ENCODE assay signal across 13 cellular contexts in genomic region chr17:64154321-64155089, GRCh38. TPM values are rescaled to one million over a fixed set of nuclear protein-coding genes. Genes with fewer than 3 reads are reported as not detected.
DNase-seq lines count a peak whose midpoint lies in the region; ATAC-seq and TF ChIP-seq lines count a peak whose summit lies in the region.
"Had no signal": no experiment of that assay in that cellular context is flagged by ENCODE, and none has a peak within 500 bp of the region (broad histone marks: within the 10 kb centered on the region; RNA-seq: fewer than 3 reads in every experiment).

No MANE protein-coding gene starts in this region.

- DNase-seq in breast epithelium (ENCODE audit: low spot score in 2 of 2): no peak
- no peak for DNase-seq in MCF 10A (ENCODE audit: unreplicated experiment)
- DNase-seq in upper lobe of right lung: no peak
- DNase-seq in posterior vena cava (ENCODE audit: low spot score): no peak
- DNase-seq: activated CD4-positive, CD25-positive, alpha-beta regulatory T cell; DMS153; NCI-H2107 had no signal

- H3K27me3 ChIP-seq in breast epithelium (no peaks in the 10 kb centered on the region), upper lobe of right lung (no peaks in the 10 kb centered on the region)
- H3K27me3 ChIP-seq: tibial artery had no signal

- POLR2A ChIA-PET in MCF 10A (lab: Yijun Ruan, JAX): interaction anchor here (2.6 kb wide), 1 partner anchor 9 kb away, joined by 14 read pairs; no protein-coding TSS in a partner anchor

- no peak for TF ChIP-seq POLR2A in breast epithelium (IDR thresholded peaks at IDR 0.05)

- intact Hi-C loops in breast epithelium (cut with DNase I; ENCODE audit: low total_unique reads): no loop called here
- intact Hi-C loops in MCF 10A (cut with micrococcal nuclease): no loop called here
- intact Hi-C loops in upper lobe of right lung (cut with DNase I): no loop called here
- intact Hi-C loops in posterior vena cava (cut with DNase I): loop anchor here in 1 of 2 donors (10.0 kb wide), 1 partner anchor 120 kb away; no protein-coding TSS in a partner anchor

- CTCF ChIA-PET in MCF 10A (lab: Yijun Ruan, JAX): interaction anchor here (0.9 kb wide), 1 partner anchor 21 kb away, joined by 3 read pairs; no protein-coding TSS in a partner anchor

- no peaks in the 10 kb centered on the region for H3K4me1 Mint-ChIP-seq in MCF 10A (ENCODE audit: insufficient read depth, unreplicated experiment)
- peaks cover 82% of the 10 kb centered on the region for H3K4me1 Mint-ChIP-seq in nephron

- H3K27me3 Mint-ChIP-seq in MCF 10A (ENCODE audit: insufficient read depth, unreplicated experiment) (no peaks in the 10 kb centered on the region), nephron (ENCODE audit: low read depth) (no peaks in the 10 kb centered on the region)

- ATAC-seq in upper lobe of right lung (no peak), HG02763 (IDR thresholded peaks at IDR 0.05; ENCODE audit: unreplicated experiment) (no peak), GM18502 (IDR thresholded peaks at IDR 0.05; ENCODE audit: poor library complexity, unreplicated experiment) (no peak)

- no peaks in the 10 kb centered on the region for H3K9me3 ChIP-seq in breast epithelium
- no peaks in the 10 kb centered on the region for H3K9me3 ChIP-seq in upper lobe of right lung
- H3K9me3 ChIP-seq: tibial artery had no signal

- BruUV-seq in MCF 10A (replicated peaks; lab: Mats Ljungman, UMichigan): no TSS peak

- H3K27ac ChIP-seq in breast epithelium (peak overlapping the region; percentile 8 to 50), cingulate gyrus (ENCODE audit: low read depth, low read length) (peak overlapping the region; percentile 95), upper lobe of right lung (peak overlapping the region; percentile 8)
- H3K27ac ChIP-seq: HL-60 had no signal

- no peak overlapping the region for H3K4me3 ChIP-seq in breast epithelium
- no peak overlapping the region for H3K4me3 ChIP-seq in upper lobe of right lung
- H3K4me3 ChIP-seq: tibial artery had no signal

- H3K27ac Mint-ChIP-seq in MCF 10A (ENCODE audit: low read depth, unreplicated experiment): no peak overlapping the region
- H3K27ac Mint-ChIP-seq in nephron: peak overlapping the region; percentile 65 to 99 (median 96)

- H3K4me1 ChIP-seq in breast epithelium: peaks cover 4 to 10% of the 10 kb centered on the region in 2 donors
- H3K4me1 ChIP-seq in upper lobe of right lung: peaks cover 61% of the 10 kb centered on the region

- H3K4me3 Mint-ChIP-seq in MCF 10A (ENCODE audit: unreplicated experiment) (no peak overlapping the region), nephron (peak overlapping the region in 2 of 3 experiments; percentile 15 to 64)

- TF ChIP-seq CTCF in breast epithelium (IDR thresholded peaks at IDR 0.05) (no peak), MCF 10A (IDR thresholded peaks at IDR 0.05; ENCODE audit: unreplicated experiment) (no peak), nephron (IDR thresholded peaks at IDR 0.05; ENCODE audit: unreplicated experiment in 3 of 3) (no peak), upper lobe of right lung (IDR thresholded peaks at IDR 0.05) (no peak)

- H3K36me3 Mint-ChIP-seq in MCF 10A (ENCODE audit: insufficient read depth, unreplicated experiment) (peaks cover 51% of the 10 kb centered on the region), nephron (ENCODE audit: low read depth) (peaks cover 28% of the 10 kb centered on the region)

- H3K9me3 Mint-ChIP-seq in MCF 10A (ENCODE audit: unreplicated experiment): no peaks in the 10 kb centered on the region
- H3K9me3 Mint-ChIP-seq in nephron: no peaks in the 10 kb centered on the region

- no peaks in the 10 kb centered on the region for H3K36me3 ChIP-seq in breast epithelium
- H3K36me3 ChIP-seq in upper lobe of right lung: peaks cover 14% of the 10 kb centered on the region

RNA-seq across cellular contexts. Expression of gene ERN1, which starts 24.6 kb away (rescaled TPM):
- total RNA-seq in breast epithelium (10 to 100 TPM; 13.1 to 40.8 (median 34.7) TPM), MCF 10A (2022) (79.5 and 87.0 TPM in 2 replicates), upper lobe of right lung (52.6 TPM), posterior vena cava (10 to 100 TPM; 17.2 to 18.6 TPM)

Comparison
In these comparisons a context has a peak if more than half of its experiments do, and no peak if none do; other contexts are left out.
1. H3K27ac ChIP-seq: peak in every context shown above with its lines; median percentile 95 in cingulate gyrus; 29 in breast epithelium; 8 in upper lobe of right lung.